ENCODE assay signal across 8 cellular contexts in the genomic region with DNA sequence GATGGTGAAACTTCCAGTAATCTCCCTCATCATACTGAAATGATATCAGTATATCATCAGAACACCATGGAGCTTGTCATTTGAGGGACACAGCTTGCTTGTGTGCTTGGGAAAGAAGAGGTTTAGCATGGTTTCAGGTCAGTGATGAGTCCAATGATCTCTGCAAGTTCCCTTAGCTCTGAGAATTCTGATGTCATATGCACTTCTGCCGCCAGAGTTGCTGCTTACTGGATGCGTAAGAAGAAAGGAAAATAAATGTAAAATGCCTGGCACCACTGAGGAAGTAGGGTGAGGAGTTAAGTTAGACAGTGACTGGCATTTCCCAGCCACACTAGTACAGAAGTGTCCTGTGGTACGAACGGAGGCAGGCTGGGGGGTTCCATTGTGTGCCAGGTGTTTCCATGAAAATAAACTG. TPM values are rescaled to one million over a fixed set of nuclear protein-coding genes. Genes with fewer than 3 reads are reported as not detected.
A peak's percentile ranks its signal among the peaks of the same experiment; 100 is the strongest.
DNase-seq lines count a peak whose midpoint lies in the region; ATAC-seq and TF ChIP-seq lines count a peak whose summit lies in the region.

No MANE protein-coding gene starts in this region.

- H3K4me1 Mint-ChIP-seq in activated naive CD8-positive, alpha-beta T cell treated with anti-CD3 and anti-CD28 coated beads, Interleukin-2, amount 10 ng/mL, durations not matched to agents 7 days and 5 days = peaks cover 89% of the 10 kb centered on the region
- H3K4me1 Mint-ChIP-seq in type B pancreatic cell (ENCODE audit: unreplicated experiment) = peaks cover 16% of the 10 kb centered on the region

- no peak overlapping the region for H3K4me3 ChIP-seq in lower lobe of right lung

- H3K36me3 Mint-ChIP-seq in activated naive CD8-positive, alpha-beta T cell treated with anti-CD3 and anti-CD28 coated beads, Interleukin-2, amount 10 ng/mL, durations not matched to agents 7 days and 5 days = peaks cover 54% of the 10 kb centered on the region
- peaks cover 4% of the 10 kb centered on the region for H3K36me3 Mint-ChIP-seq in type B pancreatic cell

- intact Hi-C loops in lower lobe of right lung (cut with DNase I) = no loop called here

- peak; percentile 6 for ATAC-seq in activated naive CD8-positive, alpha-beta T cell treated with anti-CD3 and anti-CD28 coated beads, Interleukin-2, amount 10 ng/mL, durations not matched to agents 7 days and 5 days (ENCODE audit: low read depth)
- peak; percentile 27 to 51 for ATAC-seq in lower lobe of right lung

- no peak for TF ChIP-seq CTCF in lower lobe of right lung (IDR thresholded peaks at IDR 0.05)
- no peak for TF ChIP-seq CTCF in type B pancreatic cell (conservative IDR thresholded peaks at IDR 0.05)

- POLR2A ChIA-PET in activated naive CD8-positive, alpha-beta T cell treated with anti-CD3 and anti-CD28 coated beads, Interleukin-2, amount 10 ng/mL, durations not matched to agents 7 days and 5 days (lab: Charles Lee) = interaction anchor here (0.7 to 8.3 kb wide), 8 partner anchors 11 to 109 kb away, joined by 3 to 91 read pairs (median 4); a partner anchor contains a TSS

- peak overlapping the region; percentile 84 for H3K4me3 Mint-ChIP-seq in activated naive CD8-positive, alpha-beta T cell treated with anti-CD3 and anti-CD28 coated beads, Interleukin-2, amount 10 ng/mL, durations not matched to agents 7 days and 5 days
- no peak overlapping the region for H3K4me3 Mint-ChIP-seq in type B pancreatic cell

- H3K27ac ChIP-seq in lower lobe of right lung = peak overlapping the region; percentile 83

- H3K27ac Mint-ChIP-seq in activated naive CD8-positive, alpha-beta T cell treated with anti-CD3 and anti-CD28 coated beads, Interleukin-2, amount 10 ng/mL, durations not matched to agents 7 days and 5 days = peak overlapping the region; percentile 97
- peak overlapping the region; percentile 61 for H3K27ac Mint-ChIP-seq in type B pancreatic cell

- H3K27me3 ChIP-seq in lower lobe of right lung (ENCODE audit: low read depth) = no peaks in the 10 kb centered on the region

- H3K4me1 ChIP-seq in lower lobe of right lung = peaks cover 86% of the 10 kb centered on the region

- DNase-seq in activated effector memory CD4-positive, alpha-beta T cell treated with anti-CD3 and anti-CD28 coated beads, Interleukin-2, amount 50 U/mL, for 16 hours = peak; percentile 74
- DNase-seq in activated effector memory CD4-positive, alpha-beta T cell treated with Interleukin-2 at 50 U/mL for 16 hours = no peak
- DNase-seq in activated naive CD8-positive, alpha-beta T cell treated with anti-CD3 and anti-CD28 coated beads, Interleukin-2, amount 10 ng/mL, durations not matched to agents 7 days and 5 days = no peak
- no peak for DNase-seq in lower lobe of right lung
- no peak for DNase-seq in type B pancreatic cell (ENCODE audit: extremely low spot score, unreplicated experiment)
- no peak for DNase-seq in pons (ENCODE audit: low spot score)
- DNase-seq in iPS-NIHi11 (ENCODE audit: low spot score) = no peak
- DNase-seq in DMS53 (lab: John Stamatoyannopoulos, UW) = no peak

- H3K9me3 Mint-ChIP-seq in activated naive CD8-positive, alpha-beta T cell treated with anti-CD3 and anti-CD28 coated beads, Interleukin-2, amount 10 ng/mL, durations not matched to agents 7 days and 5 days = no peaks in the 10 kb centered on the region
- H3K9me3 Mint-ChIP-seq in type B pancreatic cell = no peaks in the 10 kb centered on the region

- no peaks in the 10 kb centered on the region for H3K36me3 ChIP-seq in lower lobe of right lung

- no peaks in the 10 kb centered on the region for H3K27me3 Mint-ChIP-seq in activated naive CD8-positive, alpha-beta T cell treated with anti-CD3 and anti-CD28 coated beads, Interleukin-2, amount 10 ng/mL, durations not matched to agents 7 days and 5 days
- H3K27me3 Mint-ChIP-seq in type B pancreatic cell = no peaks in the 10 kb centered on the region

- no peaks in the 10 kb centered on the region for H3K9me3 ChIP-seq in lower lobe of right lung

RNA-seq across cellular contexts. Expression of a gene that starts 22.6 kb away (rescaled TPM):
- total RNA-seq in activated naive CD8-positive, alpha-beta T cell treated with anti-CD3 and anti-CD28 coated beads, Interleukin-2, amount 10 ng/mL, durations not matched to agents 7 days and 5 days = 100 to 1,000 TPM; 318 TPM
- total RNA-seq in lower lobe of right lung (60.9 TPM), type B pancreatic cell (ENCODE audit: low replicate concordance) (19.1 and 59.0 TPM in 2 replicates)
